8 cellular contexts compared by ENCODE assay signal in genomic region chr2:111432916-111433315, GRCh38.
A peak's percentile ranks its signal among the peaks of the same experiment; 100 is the strongest.
DNase-seq lines count a peak whose midpoint lies in the region; ATAC-seq and TF ChIP-seq lines count a peak whose summit lies in the region.
"Not testable (repeated sequence)": the region's sequence is repeated elsewhere in the genome, so short reads cannot be mapped to it uniquely, and the experiment has no call there.

No MANE protein-coding gene starts in this region.

- TF ChIP-seq CTCF in OCI-LY1 (IDR thresholded peaks at IDR 0.05; ENCODE audit: low read length); activated B cell treated with CpG ODN at 0.5 μM for 24 hours (IDR thresholded peaks at IDR 0.05); natural killer cell (IDR thresholded peaks at IDR 0.05): not testable (repeated sequence)

- intact Hi-C loops in activated B cell treated with CpG ODN at 0.5 μM for 24 hours (cut with micrococcal nuclease); natural killer cell (cut with micrococcal nuclease): not testable (repeated sequence)

- not testable (repeated sequence) for H3K27ac Mint-ChIP-seq in activated B cell treated with CpG ODN at 0.5 μM for 24 hours; activated CD8-positive, alpha-beta memory T cell treated with anti-CD3 and anti-CD28 coated beads, Interleukin-2, amount 10 ng/mL, durations not matched to agents 7 days and 5 days; central memory CD8-positive, alpha-beta T cell (ENCODE audit: low read depth); natural killer cell

- not testable (repeated sequence) for H3K27ac ChIP-seq in BLaER1 treated with 17β-estradiol and CSF1 and Interleukin-3, amounts not matched to agents 10 nM and 100 nM
- H3K27ac ChIP-seq in OCI-LY1 (ENCODE audit: low read depth, low read length, poor library complexity, severe bottlenecking): peak overlapping the region; percentile 98

- H3K27me3 ChIP-seq in BLaER1 treated with 17β-estradiol and CSF1 and Interleukin-3, amounts not matched to agents 10 nM and 100 nM; OCI-LY1 (ENCODE audit: insufficient read depth, low read length): not testable (repeated sequence)

- DNase-seq in activated B cell treated with CpG ODN at 0.5 μM for 24 hours; activated CD8-positive, alpha-beta memory T cell treated with anti-CD3 and anti-CD28 coated beads, Interleukin-2, amount 10 ng/mL, durations not matched to agents 7 days and 5 days; central memory CD8-positive, alpha-beta T cell (ENCODE audit: low spot score in 2 of 2); natural killer cell; stimulated activated naive CD8-positive, alpha-beta T cell treated with anti-CD3 and anti-CD28 coated beads, Interleukin-15, Interleukin-2, amounts not matched to agents 100 U/mL and 50 U/mL, for 24 hours: not testable (repeated sequence)

- not testable (repeated sequence) for H2AFZ ChIP-seq in OCI-LY1 (ENCODE audit: low read length)

- not testable (repeated sequence) for H3K9me3 Mint-ChIP-seq in activated B cell treated with CpG ODN at 0.5 μM for 24 hours; activated CD8-positive, alpha-beta memory T cell treated with anti-CD3 and anti-CD28 coated beads, Interleukin-2, amount 10 ng/mL, durations not matched to agents 7 days and 5 days (ENCODE audit: low read depth); central memory CD8-positive, alpha-beta T cell; natural killer cell

- H3K4me3 ChIP-seq in BLaER1 treated with 17β-estradiol and CSF1 and Interleukin-3, amounts not matched to agents 10 nM and 100 nM; OCI-LY1 (ENCODE audit: low read depth, low read length, poor library complexity, severe bottlenecking): not testable (repeated sequence)

- not testable (repeated sequence) for H4K20me1 ChIP-seq in BLaER1 treated with 17β-estradiol and CSF1 and Interleukin-3, amounts not matched to agents 10 nM and 100 nM; OCI-LY1 (ENCODE audit: insufficient read depth, low read length)

- H3K4me2 ChIP-seq in BLaER1 treated with 17β-estradiol and CSF1 and Interleukin-3, amounts not matched to agents 10 nM and 100 nM: peak overlapping the region in 6 of 11 experiments; percentile 24 to 67 (median 58); a peak in 3 of 22 replicates
- peak overlapping the region; percentile 62; the same call in 1 of the 2 replicates for H3K4me2 ChIP-seq in OCI-LY1 (ENCODE audit: low read length)

- CTCF ChIA-PET in activated B cell treated with CpG ODN at 0.5 μM for 24 hours (lab: Charles Lee); activated CD8-positive, alpha-beta memory T cell treated with anti-CD3 and anti-CD28 coated beads, Interleukin-2, amount 10 ng/mL, durations not matched to agents 7 days and 5 days (lab: Charles Lee): not testable (repeated sequence)

- POLR2A ChIA-PET in activated B cell treated with CpG ODN at 0.5 μM for 24 hours (lab: Charles Lee): not testable (repeated sequence)

- peaks cover 35% of the 10 kb centered on the region for H3K4me1 Mint-ChIP-seq in activated B cell treated with CpG ODN at 0.5 μM for 24 hours
- H3K4me1 Mint-ChIP-seq in activated CD8-positive, alpha-beta memory T cell treated with anti-CD3 and anti-CD28 coated beads, Interleukin-2, amount 10 ng/mL, durations not matched to agents 7 days and 5 days: peaks cover 14% of the 10 kb centered on the region
- H3K4me1 Mint-ChIP-seq in central memory CD8-positive, alpha-beta T cell: not testable (repeated sequence)
- H3K4me1 Mint-ChIP-seq in natural killer cell: peaks cover 6 to 13% of the 10 kb centered on the region in 2 donors

- H3K36me3 ChIP-seq in BLaER1 treated with 17β-estradiol and CSF1 and Interleukin-3, amounts not matched to agents 10 nM and 100 nM; OCI-LY1 (ENCODE audit: insufficient read depth, low read length): not testable (repeated sequence)

- not testable (repeated sequence) for H3K36me3 Mint-ChIP-seq in activated B cell treated with CpG ODN at 0.5 μM for 24 hours (ENCODE audit: low read depth); activated CD8-positive, alpha-beta memory T cell treated with anti-CD3 and anti-CD28 coated beads, Interleukin-2, amount 10 ng/mL, durations not matched to agents 7 days and 5 days; central memory CD8-positive, alpha-beta T cell (ENCODE audit: insufficient read depth); natural killer cell

- H3K79me2 ChIP-seq in OCI-LY1 (ENCODE audit: insufficient read depth, low read length): not testable (repeated sequence)

- H3K9ac ChIP-seq in BLaER1 treated with 17β-estradiol and CSF1 and Interleukin-3, amounts not matched to agents 10 nM and 100 nM: not testable (repeated sequence)
- H3K9ac ChIP-seq in OCI-LY1 (ENCODE audit: low read length): peak overlapping the region; percentile 61; the same call in 1 of the 2 replicates

- H3F3A ChIP-seq in OCI-LY1 (ENCODE audit: insufficient read depth, low read length): not testable (repeated sequence)

- not testable (repeated sequence) for H3K9me3 ChIP-seq in BLaER1 treated with 17β-estradiol and CSF1 and Interleukin-3, amounts not matched to agents 10 nM and 100 nM (replicated peaks in 1 of 11); OCI-LY1 (ENCODE audit: low read length)

- peaks cover 14 to 32% (median 27%) of the 10 kb centered on the region in 10 experiments; a peak in 19 of 20 replicates for H3K4me1 ChIP-seq in BLaER1 treated with 17β-estradiol and CSF1 and Interleukin-3, amounts not matched to agents 10 nM and 100 nM
- H3K4me1 ChIP-seq in OCI-LY1 (ENCODE audit: insufficient read depth, low read length, severe bottlenecking): peaks cover 86% of the 10 kb centered on the region

- not testable (repeated sequence) for H3K4me3 Mint-ChIP-seq in activated B cell treated with CpG ODN at 0.5 μM for 24 hours; activated CD8-positive, alpha-beta memory T cell treated with anti-CD3 and anti-CD28 coated beads, Interleukin-2, amount 10 ng/mL, durations not matched to agents 7 days and 5 days; central memory CD8-positive, alpha-beta T cell; natural killer cell

- peak; percentile 30 for ATAC-seq in GM18867 (IDR thresholded peaks at IDR 0.05; ENCODE audit: unreplicated experiment)
- peak; percentile 15 for ATAC-seq in activated B cell treated with CpG ODN at 0.5 μM for 24 hours (ENCODE audit: low read depth)
- ATAC-seq in activated CD8-positive, alpha-beta memory T cell treated with anti-CD3 and anti-CD28 coated beads, Interleukin-2, amount 10 ng/mL, durations not matched to agents 7 days and 5 days: peak; percentile 28
- ATAC-seq in central memory CD8-positive, alpha-beta T cell (replicated peaks; ENCODE audit: extremely low read depth, poor library complexity, severe bottlenecking): peak; percentile 70
- ATAC-seq in natural killer cell: peak; percentile 79 to 89 (median 82)
- peak; percentile 15 for ATAC-seq in stimulated activated naive CD8-positive, alpha-beta T cell treated with anti-CD3 and anti-CD28 coated beads, Interleukin-15, Interleukin-2, amounts not matched to agents 100 U/mL and 50 U/mL, for 24 hours

- not testable (repeated sequence) for H3K27me3 Mint-ChIP-seq in activated B cell treated with CpG ODN at 0.5 μM for 24 hours; activated CD8-positive, alpha-beta memory T cell treated with anti-CD3 and anti-CD28 coated beads, Interleukin-2, amount 10 ng/mL, durations not matched to agents 7 days and 5 days; central memory CD8-positive, alpha-beta T cell; natural killer cell (ENCODE audit: low read depth in 2 of 2)

- H3K9me2 ChIP-seq in OCI-LY1 (ENCODE audit: low read depth, low read length): not testable (repeated sequence)

Comparison
In these comparisons a context has a peak if more than half of its experiments do, and no peak if none do; other contexts are left out.
1. ATAC-seq: peak in every context shown above with its lines; median percentile 82 in natural killer cell; 70 in central memory CD8-positive, alpha-beta T cell; 30 in GM18867; 28 in activated CD8-positive, alpha-beta memory T cell treated with anti-CD3 and anti-CD28 coated beads, Interleukin-2, amount 10 ng/mL, durations not matched to agents 7 days and 5 days; 15 in activated B cell treated with CpG ODN at 0.5 μM for 24 hours; 15 in stimulated activated naive CD8-positive, alpha-beta T cell treated with anti-CD3 and anti-CD28 coated beads, Interleukin-15, Interleukin-2, amounts not matched to agents 100 U/mL and 50 U/mL, for 24 hours.